8 cellular contexts compared by ENCODE assay signal in genomic region chr7:149799397-149800168, GRCh38. TPM values are rescaled to one million over a fixed set of nuclear protein-coding genes. Genes with fewer than 3 reads are reported as not detected.
DNase-seq lines count a peak whose midpoint lies in the region; ATAC-seq and TF ChIP-seq lines count a peak whose summit lies in the region.

No MANE protein-coding gene starts in this region.

- H3K27me3 Mint-ChIP-seq in CD14-positive monocyte (ENCODE audit: low read depth in 3 of 3): peaks cover 2 to 4% (median 3%) of the 10 kb centered on the region in 3 donors
- H3K27me3 Mint-ChIP-seq in activated CD4-positive, alpha-beta T cell treated with anti-CD3 and anti-CD28 coated beads, Interleukin-2, amount 10 ng/mL, durations not matched to agents 24 days and 14 days: no peaks in the 10 kb centered on the region

- H3K4me3 ChIP-seq in HFF-Myc (replicated peaks; ENCODE audit: low read depth, low read length): no peak overlapping the region
- H3K4me3 ChIP-seq in epithelial cell of esophagus (ENCODE audit: low read length): no peak overlapping the region

- H3K36me3 Mint-ChIP-seq in CD14-positive monocyte: no peaks in the 10 kb centered on the region
- no peaks in the 10 kb centered on the region for H3K36me3 Mint-ChIP-seq in activated CD4-positive, alpha-beta T cell treated with anti-CD3 and anti-CD28 coated beads, Interleukin-2, amount 10 ng/mL, durations not matched to agents 24 days and 14 days (ENCODE audit: low read depth)

- DNase-seq in CD14-positive monocyte (ENCODE audit: low spot score) (no peak), HFF-Myc (ENCODE audit: extremely low read depth, low read depth) (no peak), epithelial cell of esophagus (ENCODE audit: low read depth) (peak; percentile 14), SHP77 treated with DMSO at 0.1 percent for 48 hours (lab: John Stamatoyannopoulos, UW) (no peak), SW480 (ENCODE audit: low spot score) (no peak)
- peak; percentile 84 for DNase-seq in activated CD4-positive, alpha-beta T cell treated with anti-CD3 and anti-CD28 coated beads, Interleukin-2, amount 10 ng/mL, durations not matched to agents 24 days and 14 days
- DNase-seq in stimulated activated CD4-positive, alpha-beta T cell treated with anti-CD3 and anti-CD28 coated beads, Interleukin-2, amount 100 ng/mL, for 4 hours (ENCODE audit: low read depth): peak; percentile 41

- TF ChIP-seq CTCF in CD14-positive monocyte (IDR thresholded peaks at IDR 0.05): peak; percentile 72
- peak; percentile 37 for TF ChIP-seq CTCF in HFF-Myc (IDR thresholded peaks at IDR 0.05; ENCODE audit: low read depth, low read length, missing control alignments)
- TF ChIP-seq CTCF in epithelial cell of esophagus (IDR thresholded peaks at IDR 0.05; ENCODE audit: insufficient read depth, low read depth, low read length, missing control alignments): peak; percentile 22

- no peak overlapping the region for H3K27ac Mint-ChIP-seq in CD14-positive monocyte
- no peak overlapping the region for H3K27ac Mint-ChIP-seq in activated CD4-positive, alpha-beta T cell treated with anti-CD3 and anti-CD28 coated beads, Interleukin-2, amount 10 ng/mL, durations not matched to agents 24 days and 14 days

- H3K9me3 Mint-ChIP-seq in CD14-positive monocyte: no peaks in the 10 kb centered on the region
- no peaks in the 10 kb centered on the region for H3K9me3 Mint-ChIP-seq in activated CD4-positive, alpha-beta T cell treated with anti-CD3 and anti-CD28 coated beads, Interleukin-2, amount 10 ng/mL, durations not matched to agents 24 days and 14 days

- intact Hi-C loops in CD14-positive monocyte (cut with micrococcal nuclease): no loop called here
- intact Hi-C loops in activated CD4-positive, alpha-beta T cell treated with anti-CD3 and anti-CD28 coated beads, Interleukin-2, amount 10 ng/mL, durations not matched to agents 24 days and 14 days (cut with micrococcal nuclease): no loop called here

- H3K4me1 Mint-ChIP-seq in CD14-positive monocyte: no peaks in the 10 kb centered on the region
- no peaks in the 10 kb centered on the region for H3K4me1 Mint-ChIP-seq in activated CD4-positive, alpha-beta T cell treated with anti-CD3 and anti-CD28 coated beads, Interleukin-2, amount 10 ng/mL, durations not matched to agents 24 days and 14 days

- no peak for ATAC-seq in HG02623 (IDR thresholded peaks at IDR 0.05; ENCODE audit: unreplicated experiment)

- no peak overlapping the region for H3K4me3 Mint-ChIP-seq in CD14-positive monocyte
- no peak overlapping the region for H3K4me3 Mint-ChIP-seq in activated CD4-positive, alpha-beta T cell treated with anti-CD3 and anti-CD28 coated beads, Interleukin-2, amount 10 ng/mL, durations not matched to agents 24 days and 14 days

RNA-seq across cellular contexts. Expression of gene ZNF467, which starts 26.2 kb away (rescaled TPM):
- 10 to 100 TPM; 43.4 to 52.8 TPM for polyA plus RNA-seq in CD14-positive monocyte
- 0.21 TPM in 1 of 2 replicates, not detected in the other for total RNA-seq in activated CD4-positive, alpha-beta T cell treated with anti-CD3 and anti-CD28 coated beads, Interleukin-2, amount 10 ng/mL, durations not matched to agents 24 days and 14 days

RNA-seq across cellular contexts. Expression of gene ZNF862, which starts 38.6 kb away (rescaled TPM):
- 1 to 10 TPM; 1.3 to 2.7 TPM for polyA plus RNA-seq in CD14-positive monocyte
- 16.6 and 18.3 TPM in 2 replicates for total RNA-seq in activated CD4-positive, alpha-beta T cell treated with anti-CD3 and anti-CD28 coated beads, Interleukin-2, amount 10 ng/mL, durations not matched to agents 24 days and 14 days

Comparison
In these comparisons a context has a peak if more than half of its experiments do, and no peak if none do; other contexts are left out.
1. DNase-seq: peak in activated CD4-positive, alpha-beta T cell treated with anti-CD3 and anti-CD28 coated beads, Interleukin-2, amount 10 ng/mL, durations not matched to agents 24 days and 14 days (single experiment), epithelial cell of esophagus (single experiment) and stimulated activated CD4-positive, alpha-beta T cell treated with anti-CD3 and anti-CD28 coated beads, Interleukin-2, amount 100 ng/mL, for 4 hours (single experiment); none in CD14-positive monocyte (single experiment), HFF-Myc (single experiment), SHP77 treated with DMSO at 0.1 percent for 48 hours (single experiment) and SW480 (single experiment).
2. CTCF ChIP-seq: peak in every context shown above with its lines; median percentile 72 in CD14-positive monocyte; 37 in HFF-Myc; 22 in epithelial cell of esophagus.